In the genomic region with DNA sequence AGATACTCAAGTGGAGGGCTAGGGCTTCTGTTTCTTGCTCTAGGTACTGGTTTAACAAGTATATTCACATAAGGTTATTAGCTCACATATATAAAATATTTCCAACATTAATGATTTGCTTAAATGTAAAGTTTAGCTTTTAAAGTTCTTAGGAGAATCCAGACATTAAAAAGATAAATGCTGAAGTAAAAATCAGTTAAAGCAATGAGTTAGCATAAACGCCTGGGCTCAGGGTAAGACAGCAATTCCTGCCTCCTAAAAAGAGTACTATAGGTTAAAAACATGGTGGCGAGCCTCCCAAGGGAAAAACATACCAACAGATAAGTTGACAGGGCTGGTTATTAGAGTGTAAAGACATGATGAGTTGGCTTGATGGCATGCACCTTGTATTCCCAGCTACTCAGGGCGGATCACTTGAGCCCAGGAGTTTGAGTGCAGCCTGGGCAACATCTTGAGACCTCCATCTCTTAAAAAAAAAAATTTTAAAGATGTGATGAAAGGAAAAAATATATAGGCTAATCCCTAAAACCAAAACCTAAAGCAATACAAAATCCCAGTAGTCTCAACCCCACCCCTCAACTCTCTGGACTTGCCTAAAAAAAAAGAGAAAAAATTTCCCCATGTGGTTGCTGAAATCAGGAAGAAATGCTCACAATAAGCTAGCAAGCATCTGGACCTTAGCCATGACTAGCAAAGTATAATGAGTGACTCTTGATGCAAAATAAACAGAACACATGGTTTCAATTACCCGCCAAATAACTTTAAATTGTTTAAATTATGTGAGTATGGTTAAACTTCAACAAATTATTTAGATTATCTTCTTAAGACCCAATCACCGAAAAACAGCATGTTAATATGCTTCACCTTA, we compare ENCODE assay signal across 1 cellular context.
TF ChIP-seq lines count a peak whose summit lies in the region.

No MANE protein-coding gene starts in this region.

TF ChIP-seq in GM12878, 131 proteins besides CTCF, POLR2A, EP300 and RAD21:
- peak; percentile 17 for TF ChIP-seq MEF2B (IDR thresholded peaks at IDR 0.05; ENCODE audit: partially characterized antibody, poor library complexity, severe bottlenecking)
- no peak for TF ChIP-seq MTA3 (IDR thresholded peaks at IDR 0.05; ENCODE audit: borderline replicate concordance, low read length)
TF ChIP-seq in GM12878: peak in this region for 1.
